1 cellular context compared by ENCODE assay signal in the genomic region with DNA sequence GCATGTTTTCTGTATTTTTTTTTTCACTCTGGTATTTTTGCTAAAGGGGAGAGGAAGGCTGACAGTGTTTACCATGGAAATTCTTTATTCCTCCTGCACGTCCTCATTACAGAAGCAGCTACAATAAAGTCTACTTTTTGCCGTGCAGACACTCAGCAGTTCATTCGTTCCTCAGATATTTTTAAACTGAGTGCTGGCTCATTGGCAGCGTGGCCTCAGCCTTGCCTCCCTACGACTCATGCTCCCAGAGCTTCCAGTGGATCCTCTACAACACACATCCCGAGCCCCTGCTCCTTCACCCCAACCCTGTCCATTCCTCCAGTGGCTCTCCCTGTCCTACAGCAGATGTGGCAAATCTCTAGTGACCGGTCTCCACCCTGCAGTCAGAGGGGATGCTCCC.
TF ChIP-seq lines count a peak whose summit lies in the region.

No MANE protein-coding gene starts in this region.

TF ChIP-seq in A549, 52 proteins besides CTCF, POLR2A, EP300 and RAD21 (continued from another document):
- TF ChIP-seq, protein P1, sequence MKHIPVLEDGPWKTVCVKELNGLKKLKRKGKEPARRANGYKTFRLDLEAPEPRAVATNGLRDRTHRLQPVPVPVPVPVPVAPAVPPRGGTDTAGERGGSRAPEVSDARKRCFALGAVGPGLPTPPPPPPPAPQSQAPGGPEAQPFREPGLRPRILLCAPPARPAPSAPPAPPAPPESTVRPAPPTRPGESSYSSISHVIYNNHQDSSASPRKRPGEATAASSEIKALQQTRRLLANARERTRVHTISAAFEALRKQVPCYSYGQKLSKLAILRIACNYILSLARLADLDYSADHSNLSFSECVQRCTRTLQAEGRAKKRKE (CRISPR knock-in tag; IDR thresholded peaks at IDR 0.05; ENCODE audit: low read depth), result no peak
